Comparison of ENCODE assay signal across 7 cellular contexts in the genomic region with DNA sequence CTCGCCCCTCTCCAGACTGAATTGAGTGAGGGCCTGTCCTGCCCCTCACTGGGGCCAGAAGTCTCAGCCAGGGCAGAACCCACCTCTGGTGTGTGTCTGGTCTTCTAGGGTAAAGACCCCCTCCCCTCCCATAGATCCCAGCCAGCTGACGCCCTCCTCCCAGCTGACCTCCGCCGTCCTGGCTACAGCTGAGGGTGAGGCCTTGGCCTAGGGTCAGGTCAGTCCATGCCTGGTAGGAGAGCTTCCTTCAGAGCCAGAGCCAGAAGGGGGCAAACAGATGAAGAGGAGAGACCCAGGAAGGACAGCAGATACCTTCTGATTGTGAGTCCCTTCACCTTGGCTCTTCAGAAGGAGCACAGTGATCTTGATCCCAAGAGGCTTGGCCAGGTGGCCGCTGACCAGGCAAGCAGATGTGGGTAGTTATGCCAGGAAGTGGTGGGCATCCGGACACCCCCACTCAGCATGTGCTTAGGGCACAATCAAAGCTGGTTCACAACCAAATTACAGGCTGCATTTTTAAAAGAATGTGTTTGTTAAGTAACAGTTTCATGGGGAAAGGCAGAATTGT. TPM values are rescaled to one million over a fixed set of nuclear protein-coding genes. Genes with fewer than 3 reads are reported as not detected.
DNase-seq lines count a peak whose midpoint lies in the region; ATAC-seq and TF ChIP-seq lines count a peak whose summit lies in the region.

No MANE protein-coding gene starts in this region.

- TF ChIP-seq POLR2A in gastroesophageal sphincter (IDR thresholded peaks at IDR 0.05), result no peak

- H3K36me3 ChIP-seq in SU-DHL-6 (ENCODE audit: low read length) (peaks cover 4% of the 10 kb centered on the region; the same call in 1 of the 2 replicates), gastroesophageal sphincter (peaks cover 0 to 78% of the 10 kb centered on the region in 2 donors)

- no peaks in the 10 kb centered on the region for H3K9me3 ChIP-seq in SU-DHL-6 (ENCODE audit: insufficient read depth, low read length)
- no peaks in the 10 kb centered on the region for H3K9me3 ChIP-seq in gastroesophageal sphincter

- H3K27me3 ChIP-seq in SU-DHL-6 (ENCODE audit: low read length) (no peaks in the 10 kb centered on the region), gastroesophageal sphincter (no peaks in the 10 kb centered on the region)

- ATAC-seq in GM21528 (IDR thresholded peaks at IDR 0.05; ENCODE audit: low FRiP score, unreplicated experiment) (peak; percentile 19), gastroesophageal sphincter (no peak), HG03457 (IDR thresholded peaks at IDR 0.05; ENCODE audit: unreplicated experiment) (no peak)
- ATAC-seq in stimulated activated naive CD8-positive, alpha-beta T cell treated with anti-CD3 and anti-CD28 coated beads, Interleukin-15, amount 100 ng/mL, for 72 hours, result peak; percentile 27

- no peaks in the 10 kb centered on the region for H3K27me3 Mint-ChIP-seq in stimulated activated naive CD8-positive, alpha-beta T cell treated with anti-CD3 and anti-CD28 coated beads, Interleukin-15, amount 100 ng/mL, for 72 hours

- peaks cover 9% of the 10 kb centered on the region; the same call in 1 of the 2 replicates for H3F3A ChIP-seq in SU-DHL-6 (ENCODE audit: insufficient read depth)

- TF ChIP-seq EP300 in gastroesophageal sphincter (IDR thresholded peaks at IDR 0.05), result no peak

- DNase-seq in stimulated activated naive CD8-positive, alpha-beta T cell treated with anti-CD3 and anti-CD28 coated beads, Interleukin-15, amount 100 ng/mL, for 72 hours, result peak; percentile 20 to 40
- DNase-seq in T-helper 9 cell (no peak), hypothalamus (lab: John Stamatoyannopoulos, UW) (no peak)

- peak overlapping the region; percentile 29 for H3K9ac ChIP-seq in SU-DHL-6 (ENCODE audit: low read length)

- H3K9me3 Mint-ChIP-seq in stimulated activated naive CD8-positive, alpha-beta T cell treated with anti-CD3 and anti-CD28 coated beads, Interleukin-15, amount 100 ng/mL, for 72 hours, result no peaks in the 10 kb centered on the region

- peak overlapping the region; percentile 87 to 94 for H3K27ac Mint-ChIP-seq in stimulated activated naive CD8-positive, alpha-beta T cell treated with anti-CD3 and anti-CD28 coated beads, Interleukin-15, amount 100 ng/mL, for 72 hours

- no peak for TF ChIP-seq CTCF in SU-DHL-6 (IDR thresholded peaks at IDR 0.05; ENCODE audit: insufficient read depth, low read length, poor library complexity, severe bottlenecking)
- no peak for TF ChIP-seq CTCF in gastroesophageal sphincter (IDR thresholded peaks at IDR 0.05)

- H3K4me3 ChIP-seq in SU-DHL-6 (ENCODE audit: insufficient read depth, low read length, poor library complexity, severe bottlenecking) (no peak overlapping the region), gastroesophageal sphincter (no peak overlapping the region)

- H3K79me2 ChIP-seq in SU-DHL-6 (ENCODE audit: insufficient read depth, low read length), result no peaks in the 10 kb centered on the region; the same call in 1 of the 2 replicates

- peaks cover 53% of the 10 kb centered on the region for H3K4me1 Mint-ChIP-seq in stimulated activated naive CD8-positive, alpha-beta T cell treated with anti-CD3 and anti-CD28 coated beads, Interleukin-15, amount 100 ng/mL, for 72 hours

- H3K4me3 Mint-ChIP-seq in stimulated activated naive CD8-positive, alpha-beta T cell treated with anti-CD3 and anti-CD28 coated beads, Interleukin-15, amount 100 ng/mL, for 72 hours, result peak overlapping the region; percentile 77 to 80

- H3K4me2 ChIP-seq in SU-DHL-6 (ENCODE audit: low read depth, low read length, poor library complexity, severe bottlenecking), result peak overlapping the region; percentile 35

- no peaks in the 10 kb centered on the region for H3K9me2 ChIP-seq in SU-DHL-6 (replicated peaks; ENCODE audit: insufficient read depth, low read length)

- H3K4me1 ChIP-seq in gastroesophageal sphincter, result peaks cover 0 to 67% (median 34%) of the 10 kb centered on the region in 3 donors

- 70% methylated on average over 2 of the region's 6 CpGs; no CpG with 5 or more reads in 1 of the 2 donors for WGBS in gastroesophageal sphincter (ENCODE audit: low coverage in 1 of 2), 2 donors

- H3K27ac ChIP-seq in SU-DHL-6 (ENCODE audit: low read depth, low read length) (peak overlapping the region; percentile 83), gastroesophageal sphincter (peak overlapping the region; percentile 10 to 86 (median 74))

- H4K20me1 ChIP-seq in SU-DHL-6 (ENCODE audit: low read depth, low read length), result no peaks in the 10 kb centered on the region

- no peak overlapping the region for H2AFZ ChIP-seq in SU-DHL-6 (ENCODE audit: low read depth, low read length, severe bottlenecking)

RNA-seq across cellular contexts. Expression of a gene that starts 29.8 kb away (rescaled TPM):
- total RNA-seq in gastroesophageal sphincter, result 100 to 1,000 TPM in 2 of 4 donors, 10 to 100 TPM in 2; 46.0 to 113 (median 89.2) TPM

Comparison
In these comparisons a context has a peak if more than half of its experiments do, and no peak if none do; other contexts are left out.
1. ATAC-seq: peak in GM21528 (single experiment) and stimulated activated naive CD8-positive, alpha-beta T cell treated with anti-CD3 and anti-CD28 coated beads, Interleukin-15, amount 100 ng/mL, for 72 hours (single experiment); none in gastroesophageal sphincter (single experiment) and HG03457 (single experiment).
2. DNase-seq: peak in stimulated activated naive CD8-positive, alpha-beta T cell treated with anti-CD3 and anti-CD28 coated beads, Interleukin-15, amount 100 ng/mL, for 72 hours (2 of 2); none in T-helper 9 cell (single experiment) and hypothalamus (0 of 51).